In the genomic region with DNA sequence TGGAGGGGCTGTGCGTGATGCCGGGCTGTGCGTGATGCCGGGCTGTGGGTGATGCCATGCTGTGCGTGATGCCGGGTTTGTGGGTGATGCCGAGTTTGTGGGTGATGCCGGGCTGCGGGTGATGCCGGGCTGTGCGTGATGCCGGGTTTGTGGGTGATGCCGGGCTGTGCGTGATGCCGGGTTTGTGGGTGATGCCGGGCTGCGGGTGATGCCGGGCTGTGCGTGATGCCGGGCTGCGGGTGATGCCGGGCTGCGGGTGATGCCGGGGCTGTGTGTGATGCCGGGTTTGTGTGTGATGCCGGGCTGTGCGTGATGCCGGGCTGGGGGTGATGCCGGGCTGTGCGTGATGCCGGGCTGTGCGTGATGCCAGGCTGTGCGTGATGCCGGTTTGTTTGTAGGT, we compare ENCODE assay signal across 1 cellular context.
TF ChIP-seq lines count a peak whose summit lies in the region.

No MANE protein-coding gene starts in this region.

TF ChIP-seq in HepG2, 621 proteins besides CTCF, POLR2A, EP300 and RAD21:
- TF ChIP-seq SAP130 (CRISPR knock-in tag; IDR thresholded peaks at IDR 0.05; ENCODE audit: low read depth) = no peak
- no peak for TF ChIP-seq KAT8 (CRISPR knock-in tag; IDR thresholded peaks at IDR 0.05)
- no peak for TF ChIP-seq KLF15 (CRISPR knock-in tag; IDR thresholded peaks at IDR 0.05; ENCODE audit: borderline replicate concordance)
- no peak for TF ChIP-seq GTF2F1 (IDR thresholded peaks at IDR 0.05; ENCODE audit: low read length)
- no peak for TF ChIP-seq ELF3 (CRISPR knock-in tag; IDR thresholded peaks at IDR 0.05)
- peak; percentile 70 for TF ChIP-seq AGO2 (optimal IDR thresholded peaks at IDR 0.05; ENCODE audit: low read depth, low read length)
- TF ChIP-seq, protein P1, sequence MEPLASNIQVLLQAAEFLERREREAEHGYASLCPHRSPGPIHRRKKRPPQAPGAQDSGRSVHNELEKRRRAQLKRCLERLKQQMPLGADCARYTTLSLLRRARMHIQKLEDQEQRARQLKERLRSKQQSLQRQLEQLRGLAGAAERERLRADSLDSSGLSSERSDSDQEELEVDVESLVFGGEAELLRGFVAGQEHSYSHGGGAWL (CRISPR knock-in tag; IDR thresholded peaks at IDR 0.05) = no peak
- TF ChIP-seq HNRNPL (IDR thresholded peaks at IDR 0.05; ENCODE audit: low read depth, low read length) = 0 out of 2 replicates have a peak, but pooled peaks have one; percentile 25
- no peak for TF ChIP-seq NKX3-1 (CRISPR knock-in tag; IDR thresholded peaks at IDR 0.05)
- TF ChIP-seq SCMH1 (CRISPR knock-in tag; IDR thresholded peaks at IDR 0.05; ENCODE audit: borderline replicate concordance) = no peak
- TF ChIP-seq ZFP36L2 (CRISPR knock-in tag; IDR thresholded peaks at IDR 0.05) = no peak
